ENCODE assay signal across 1 cellular context in the genomic region with DNA sequence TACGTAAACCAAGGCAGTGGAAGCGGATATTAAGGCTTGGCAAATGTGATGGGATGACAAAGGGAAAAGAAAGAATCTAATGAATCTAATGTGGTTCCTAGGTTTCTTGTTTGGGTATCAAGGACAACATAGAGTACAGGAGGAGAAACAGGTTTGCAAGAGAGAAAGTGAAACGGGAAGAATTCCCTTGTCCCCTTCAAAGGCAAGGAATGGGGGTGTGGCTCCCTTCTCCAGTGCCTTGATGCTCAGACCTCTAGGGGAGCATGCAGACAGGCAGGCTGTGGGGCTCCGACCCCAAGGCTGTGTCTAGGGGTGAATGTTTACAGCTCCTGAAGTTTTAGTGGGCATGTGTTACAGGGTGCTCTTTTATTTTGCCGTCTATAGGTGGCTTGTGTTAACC.
TF ChIP-seq lines count a peak whose summit lies in the region.

No MANE protein-coding gene starts in this region.

TF ChIP-seq in SK-N-SH treated with all-trans-retinoic acid at 6 μM for 48 hours, 23 proteins besides CTCF, POLR2A, EP300 and RAD21 (continued from another document):
- TF ChIP-seq, protein P1, sequence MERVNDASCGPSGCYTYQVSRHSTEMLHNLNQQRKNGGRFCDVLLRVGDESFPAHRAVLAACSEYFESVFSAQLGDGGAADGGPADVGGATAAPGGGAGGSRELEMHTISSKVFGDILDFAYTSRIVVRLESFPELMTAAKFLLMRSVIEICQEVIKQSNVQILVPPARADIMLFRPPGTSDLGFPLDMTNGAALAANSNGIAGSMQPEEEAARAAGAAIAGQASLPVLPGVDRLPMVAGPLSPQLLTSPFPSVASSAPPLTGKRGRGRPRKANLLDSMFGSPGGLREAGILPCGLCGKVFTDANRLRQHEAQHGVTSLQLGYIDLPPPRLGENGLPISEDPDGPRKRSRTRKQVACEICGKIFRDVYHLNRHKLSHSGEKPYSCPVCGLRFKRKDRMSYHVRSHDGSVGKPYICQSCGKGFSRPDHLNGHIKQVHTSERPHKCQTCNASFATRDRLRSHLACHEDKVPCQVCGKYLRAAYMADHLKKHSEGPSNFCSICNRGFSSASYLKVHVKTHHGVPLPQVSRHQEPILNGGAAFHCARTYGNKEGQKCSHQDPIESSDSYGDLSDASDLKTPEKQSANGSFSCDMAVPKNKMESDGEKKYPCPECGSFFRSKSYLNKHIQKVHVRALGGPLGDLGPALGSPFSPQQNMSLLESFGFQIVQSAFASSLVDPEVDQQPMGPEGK (CRISPR knock-in tag; IDR thresholded peaks at IDR 0.05; ENCODE audit: borderline replicate concordance), result no peak
- no peak for TF ChIP-seq GLIS3 (CRISPR knock-in tag; IDR thresholded peaks at IDR 0.05)
- TF ChIP-seq SNAI2 (CRISPR knock-in tag; IDR thresholded peaks at IDR 0.05), result no peak
- no peak for TF ChIP-seq PPARA (CRISPR knock-in tag; IDR thresholded peaks at IDR 0.05; ENCODE audit: borderline replicate concordance)
- TF ChIP-seq CREB5 (CRISPR knock-in tag; IDR thresholded peaks at IDR 0.05; ENCODE audit: low read depth), result no peak
- TF ChIP-seq ZFP30 (CRISPR knock-in tag; IDR thresholded peaks at IDR 0.05), result no peak
- TF ChIP-seq TOX (CRISPR knock-in tag; IDR thresholded peaks at IDR 0.05; ENCODE audit: borderline replicate concordance), result no peak
- no peak for TF ChIP-seq ARNTL (CRISPR knock-in tag; IDR thresholded peaks at IDR 0.05; ENCODE audit: borderline replicate concordance, low read depth)
- TF ChIP-seq POU6F1 (CRISPR knock-in tag; IDR thresholded peaks at IDR 0.05; ENCODE audit: borderline replicate concordance, low read depth), result no peak
- no peak for TF ChIP-seq BACH2 (CRISPR knock-in tag; IDR thresholded peaks at IDR 0.05; ENCODE audit: borderline replicate concordance)
- no peak for TF ChIP-seq ZNF565 (CRISPR knock-in tag; conservative IDR thresholded peaks at IDR 0.05; ENCODE audit: low read depth)
- TF ChIP-seq ZNF70 (CRISPR knock-in tag; IDR thresholded peaks at IDR 0.05), result no peak
